Comparison of ENCODE assay signal across 2 cellular contexts in genomic region chr2:88639865-88640264, GRCh38.
TF ChIP-seq lines count a peak whose summit lies in the region.

No MANE protein-coding gene starts in this region.

TF ChIP-seq in HEK293, 187 proteins besides CTCF, POLR2A, EP300 and RAD21:
- TF ChIP-seq ZNF354C (tag by site-specific recombination; IDR thresholded peaks at IDR 0.05; ENCODE audit: borderline replicate concordance, low read depth), result no peak
- peak; percentile 83 for TF ChIP-seq SETDB1 (IDR thresholded peaks at IDR 0.05; ENCODE audit: insufficient read length, low read length)
TF ChIP-seq in HEK293: peak in this region for 1.

TF ChIP-seq in K562, 482 proteins besides CTCF, POLR2A, EP300 and RAD21:
- peak; percentile 8; the same call in 1 of the 2 replicates for TF ChIP-seq ZNF316 (IDR thresholded peaks at IDR 0.05)
- no peak for TF ChIP-seq ZNF785 (CRISPR knock-in tag; IDR thresholded peaks at IDR 0.05)
- no peak for TF ChIP-seq MAFG (tag; conservative IDR thresholded peaks at IDR 0.05)
